In genomic region chr7:135211179-135211945, GRCh38 we compare ENCODE assay signal across 7 cellular contexts. TPM values are rescaled to one million over a fixed set of nuclear protein-coding genes. Genes with fewer than 3 reads are reported as not detected.
A peak's percentile ranks its signal among the peaks of the same experiment; 100 is the strongest.
DNase-seq lines count a peak whose midpoint lies in the region; ATAC-seq, FAIRE-seq and TF ChIP-seq lines count a peak whose summit lies in the region.

Gene WDR91, minus strand, starts transcription at chr7:135211526. Its CDS starts 24 bp downstream, at chr7:135211502.

- no peak for FAIRE-seq in astrocyte (lab: Jason Lieb, UNC)

- TF ChIP-seq CTCF in astrocyte (IDR thresholded peaks at IDR 0.05; ENCODE audit: insufficient read depth, low read depth, low read length): no peak
- TF ChIP-seq CTCF in hepatocyte (IDR thresholded peaks at IDR 0.05; ENCODE audit: poor library complexity): peak; percentile 13
- no peak for TF ChIP-seq CTCF in retinal pigment epithelial cell (conservative IDR thresholded peaks at IDR 0.05; ENCODE audit: low read depth, low read length)

- H3K4me2 ChIP-seq in astrocyte (ENCODE audit: low read length) (peak within 1 kb of the TSS; percentile 96), hepatocyte (peak within 1 kb of the TSS; percentile 92)

- H3K9me3 Mint-ChIP-seq in astrocyte (ENCODE audit: unreplicated experiment): no peaks in the 10 kb centered on the region

- DNase-seq in NCI-H2029 treated with DMSO at 0.1 percent for 48 hours (lab: John Stamatoyannopoulos, UW): peak; percentile 62
- peak; percentile 94 for DNase-seq in T-helper 22 cell (ENCODE audit: low read depth)
- peak; percentile 65 for DNase-seq in astrocyte (ENCODE audit: low read depth)
- peak; percentile 98 for DNase-seq in hepatocyte (ENCODE audit: low spot score)
- DNase-seq in retinal pigment epithelial cell (ENCODE audit: low read depth): peak; percentile 56

- H2AFZ ChIP-seq in astrocyte (ENCODE audit: low read depth, low read length) (peak within 1 kb of the TSS; percentile 95), hepatocyte (peak within 1 kb of the TSS; percentile 91)

- H3K4me3 ChIP-seq in astrocyte (ENCODE audit: insufficient read depth, low read depth, low read length) (peak within 1 kb of the TSS; percentile 84), hepatocyte (peak within 1 kb of the TSS; percentile 81), retinal pigment epithelial cell (ENCODE audit: low read length) (peak within 1 kb of the TSS; percentile 83)

- under 1% methylated on average over 52 of the region's 82 CpGs for WGBS in hepatocyte (ENCODE audit: low lambda C conversion rate, missing lambda C conversion rate)

- H4K20me1 ChIP-seq in astrocyte (ENCODE audit: insufficient read depth, low read length): peaks cover 15% of the 10 kb centered on the region
- no peaks in the 10 kb centered on the region for H4K20me1 ChIP-seq in hepatocyte (ENCODE audit: insufficient read depth, poor library complexity, severe bottlenecking)

- peak within 1 kb of the TSS; percentile 81 for H3K27ac ChIP-seq in astrocyte (ENCODE audit: low read depth, low read length)
- H3K27ac ChIP-seq in hepatocyte: peak within 1 kb of the TSS; percentile 86

- H3K9me3 ChIP-seq in astrocyte (ENCODE audit: insufficient read depth, low read depth, low read length) (no peaks in the 10 kb centered on the region), hepatocyte (ENCODE audit: low read depth) (no peaks in the 10 kb centered on the region)

- no peaks in the 10 kb centered on the region for H3K9me2 ChIP-seq in hepatocyte (replicated peaks; ENCODE audit: insufficient read depth)

- peak within 1 kb of the TSS; percentile 89 for H3K27ac Mint-ChIP-seq in astrocyte (ENCODE audit: unreplicated experiment)

- H3K36me3 Mint-ChIP-seq in astrocyte (ENCODE audit: low read depth, unreplicated experiment): peaks cover 2% of the 10 kb centered on the region

- H3K4me3 Mint-ChIP-seq in astrocyte (ENCODE audit: unreplicated experiment): peak within 1 kb of the TSS; percentile 93

- ATAC-seq in GM18517 (IDR thresholded peaks at IDR 0.05; ENCODE audit: unreplicated experiment) (peak; percentile 70), HG03039 (IDR thresholded peaks at IDR 0.05; ENCODE audit: unreplicated experiment) (peak; percentile 79)

- H3K27me3 Mint-ChIP-seq in astrocyte (ENCODE audit: low read depth, unreplicated experiment): peaks cover 2% of the 10 kb centered on the region

- H3K79me2 ChIP-seq in astrocyte (ENCODE audit: insufficient read depth, low read length) (peaks cover 16% of the 10 kb centered on the region), hepatocyte (peaks cover 8% of the 10 kb centered on the region)

- H3K27me3 ChIP-seq in astrocyte (ENCODE audit: insufficient read depth, low read length): no peaks in the 10 kb centered on the region
- no peaks in the 10 kb centered on the region for H3K27me3 ChIP-seq in hepatocyte

- H3K36me3 ChIP-seq in astrocyte (ENCODE audit: insufficient read depth, low read length): no peaks in the 10 kb centered on the region
- H3K36me3 ChIP-seq in hepatocyte (replicated peaks; ENCODE audit: insufficient read depth, low read depth): no peaks in the 10 kb centered on the region

- H3K4me1 ChIP-seq in astrocyte (ENCODE audit: insufficient read depth, low read length): peaks cover 14% of the 10 kb centered on the region
- H3K4me1 ChIP-seq in hepatocyte (ENCODE audit: insufficient read depth): peaks cover 11% of the 10 kb centered on the region

- peak within 1 kb of the TSS; percentile 91 for H3K9ac ChIP-seq in astrocyte (ENCODE audit: low read length)

- peaks cover 7% of the 10 kb centered on the region for H3K4me1 Mint-ChIP-seq in astrocyte (ENCODE audit: low read depth, unreplicated experiment)

RNA-seq across cellular contexts. Expression of gene WDR91, which starts in this region (rescaled TPM):
- total RNA-seq in astrocyte (5.5 and 6.6 TPM in 2 replicates), hepatocyte (7.3 and 8.0 TPM in 2 replicates)
- 8.2 and 8.5 TPM in 2 replicates for polyA plus RNA-seq in hepatocyte

Comparison
In these comparisons a context has a peak if more than half of its experiments do, and no peak if none do; other contexts are left out.
1. Peak in every context shown above with its lines: DNase-seq, ATAC-seq, H3K4me3 ChIP-seq and H3K27ac ChIP-seq.